Comparison of ENCODE assay signal across 9 cellular contexts in genomic region chr19:29961311-29961710, GRCh38.
"Had no signal": no experiment of that assay in that cellular context is flagged by ENCODE, and none has a peak within 500 bp of the region (broad histone marks: within the 10 kb centered on the region; RNA-seq: fewer than 3 reads in every experiment).

No MANE protein-coding gene starts in this region.

- H3K4me2 ChIP-seq: KMS-11 had no signal

- H3K4me1 ChIP-seq: HAP-1 had no signal

- H3K36me3 ChIP-seq: HAP-1 had no signal

- H3K9me3 ChIP-seq: HAP-1 had no signal

- H3K27ac ChIP-seq: GM23248, KMS-11 had no signal

- ATAC-seq: HCT116 had no signal

- H3K4me3 ChIP-seq: GM23248, HAP-1 had no signal

- FAIRE-seq: HTR-8/SVneo had no signal

- DNase-seq: GM23248, GOT3, H7, IMR-90, KBM-7 had no signal
